In genomic region chr4:2250764-2251072, GRCh38 we compare ENCODE assay signal across 29 cellular contexts. TPM values are rescaled to one million over a fixed set of nuclear protein-coding genes. Genes with fewer than 3 reads are reported as not detected.
DNase-seq lines count a peak whose midpoint lies in the region; ATAC-seq, FAIRE-seq and TF ChIP-seq lines count a peak whose summit lies in the region.
"Had no signal": no experiment of that assay in that cellular context is flagged by ENCODE, and none has a peak within 500 bp of the region (broad histone marks: within the 10 kb centered on the region; RNA-seq: fewer than 3 reads in every experiment).

No MANE protein-coding gene starts in this region.

- H3K27ac ChIP-seq in right atrium auricular region: no peak overlapping the region
- no peak overlapping the region for H3K27ac ChIP-seq in heart right ventricle
- H3K27ac ChIP-seq in spleen: peak overlapping the region in 6 of 8 donors; percentile 73 to 90 (median 78)
- H3K27ac ChIP-seq: esophagus muscularis mucosa, left ventricle myocardium inferior, Peyer's patch, prostate gland, transverse colon, VCaP had no signal

- no peak overlapping the region for H3K27ac Mint-ChIP-seq in activated T-helper 1 cell treated with anti-CD3 and anti-CD28 coated beads, Interleukin-12 subunit alpha, Interleukin-12 subunit beta, Interleukin-2, Interleukin-4 antibody, amounts not matched to agents 30 ng/mL and 10 ng/mL and 1 ng/mL, durations not matched to agents 14 hours and 24 hours and 36 hours
- H3K27ac Mint-ChIP-seq: activated CD4-positive, alpha-beta T cell treated with anti-CD3 and anti-CD28 coated beads, Interleukin-2, amount 10 ng/mL, durations not matched to agents 24 days and 14 days; activated naive CD4-positive, alpha-beta T cell treated with anti-CD3 and anti-CD28 coated beads, Interleukin-2, amount 50 U/mL, for 24 hours; B cell had no signal

- H3K4me3 ChIP-seq in right atrium auricular region (no peak overlapping the region), heart right ventricle (no peak overlapping the region), spleen (no peak overlapping the region)
- H3K4me3 ChIP-seq: esophagus muscularis mucosa, left ventricle myocardium inferior, Peyer's patch, prostate gland, transverse colon had no signal

- FAIRE-seq in GM12892 (lab: Jason Lieb, UNC): no peak
- FAIRE-seq: endometrium, keratinocyte had no signal

- intact Hi-C loops in heart right ventricle (cut with DNase I): no loop called here
- intact Hi-C loops in activated T-helper 1 cell treated with anti-CD3 and anti-CD28 coated beads, Interleukin-12 subunit alpha, Interleukin-12 subunit beta, Interleukin-2, Interleukin-4 antibody, amounts not matched to agents 30 ng/mL and 10 ng/mL and 1 ng/mL, durations not matched to agents 14 hours and 24 hours and 36 hours (cut with micrococcal nuclease): no loop called here
- intact Hi-C loops in spleen (cut with DNase I; ENCODE audit: low total_unique reads): no loop called here

- H3K9me3 Mint-ChIP-seq in activated T-helper 1 cell treated with anti-CD3 and anti-CD28 coated beads, Interleukin-12 subunit alpha, Interleukin-12 subunit beta, Interleukin-2, Interleukin-4 antibody, amounts not matched to agents 30 ng/mL and 10 ng/mL and 1 ng/mL, durations not matched to agents 14 hours and 24 hours and 36 hours: no peaks in the 10 kb centered on the region
- H3K9me3 Mint-ChIP-seq: activated CD4-positive, alpha-beta T cell treated with anti-CD3 and anti-CD28 coated beads, Interleukin-2, amount 10 ng/mL, durations not matched to agents 24 days and 14 days; activated naive CD4-positive, alpha-beta T cell treated with anti-CD3 and anti-CD28 coated beads, Interleukin-2, amount 50 U/mL, for 24 hours; CD8-positive, alpha-beta memory T cell; stimulated activated effector memory CD8-positive, alpha-beta T cell treated with anti-CD3 and anti-CD28 coated beads, Interleukin-12 subunit alpha, Interleukin-12 subunit beta, amount 100 ng/mL, for 72 hours had no signal

- no peaks in the 10 kb centered on the region for H3K27me3 Mint-ChIP-seq in activated T-helper 1 cell treated with anti-CD3 and anti-CD28 coated beads, Interleukin-12 subunit alpha, Interleukin-12 subunit beta, Interleukin-2, Interleukin-4 antibody, amounts not matched to agents 30 ng/mL and 10 ng/mL and 1 ng/mL, durations not matched to agents 14 hours and 24 hours and 36 hours (ENCODE audit: insufficient read depth)
- H3K27me3 Mint-ChIP-seq: activated CD4-positive, alpha-beta T cell treated with anti-CD3 and anti-CD28 coated beads, Interleukin-2, amount 10 ng/mL, durations not matched to agents 24 days and 14 days; activated naive CD4-positive, alpha-beta T cell treated with anti-CD3 and anti-CD28 coated beads, Interleukin-2, amount 50 U/mL, for 24 hours; B cell had no signal

- H3K36me3 ChIP-seq in right atrium auricular region: peaks cover 61% of the 10 kb centered on the region
- peaks cover 5 to 89% (median 45%) of the 10 kb centered on the region in 9 donors for H3K36me3 ChIP-seq in heart right ventricle
- peaks cover 0 to 100% (median 68%) of the 10 kb centered on the region in 6 donors for H3K36me3 ChIP-seq in spleen

- 89 to 95% methylated on average over 10 of the region's 10 CpGs for whole genome bisulfite sequencing in heart right ventricle, 2 donors
- WGBS in spleen, 5 donors: 82 to 98% (median 96%) methylated on average over 7 to 10 of the region's 10 CpGs

- no peaks in the 10 kb centered on the region for H3K36me3 Mint-ChIP-seq in activated T-helper 1 cell treated with anti-CD3 and anti-CD28 coated beads, Interleukin-12 subunit alpha, Interleukin-12 subunit beta, Interleukin-2, Interleukin-4 antibody, amounts not matched to agents 30 ng/mL and 10 ng/mL and 1 ng/mL, durations not matched to agents 14 hours and 24 hours and 36 hours (ENCODE audit: low read depth)
- H3K36me3 Mint-ChIP-seq: activated naive CD4-positive, alpha-beta T cell treated with anti-CD3 and anti-CD28 coated beads, Interleukin-2, amount 50 U/mL, for 24 hours had no signal

- H3K9me3 ChIP-seq in right atrium auricular region (no peaks in the 10 kb centered on the region), heart right ventricle (no peaks in the 10 kb centered on the region), spleen (no peaks in the 10 kb centered on the region)
- H3K9me3 ChIP-seq: esophagus muscularis mucosa, left ventricle myocardium inferior, Peyer's patch, prostate gland, transverse colon had no signal

- no peaks in the 10 kb centered on the region for H3K4me1 Mint-ChIP-seq in activated T-helper 1 cell treated with anti-CD3 and anti-CD28 coated beads, Interleukin-12 subunit alpha, Interleukin-12 subunit beta, Interleukin-2, Interleukin-4 antibody, amounts not matched to agents 30 ng/mL and 10 ng/mL and 1 ng/mL, durations not matched to agents 14 hours and 24 hours and 36 hours (ENCODE audit: low read depth)
- H3K4me1 Mint-ChIP-seq: activated CD4-positive, alpha-beta T cell treated with anti-CD3 and anti-CD28 coated beads, Interleukin-2, amount 10 ng/mL, durations not matched to agents 24 days and 14 days; B cell had no signal

- H3K4me3 Mint-ChIP-seq in activated T-helper 1 cell treated with anti-CD3 and anti-CD28 coated beads, Interleukin-12 subunit alpha, Interleukin-12 subunit beta, Interleukin-2, Interleukin-4 antibody, amounts not matched to agents 30 ng/mL and 10 ng/mL and 1 ng/mL, durations not matched to agents 14 hours and 24 hours and 36 hours: no peak overlapping the region
- H3K4me3 Mint-ChIP-seq: activated CD4-positive, alpha-beta T cell treated with anti-CD3 and anti-CD28 coated beads, Interleukin-2, amount 10 ng/mL, durations not matched to agents 24 days and 14 days; activated naive CD4-positive, alpha-beta T cell treated with anti-CD3 and anti-CD28 coated beads, Interleukin-2, amount 50 U/mL, for 24 hours; B cell; CD8-positive, alpha-beta memory T cell; stimulated activated effector memory CD8-positive, alpha-beta T cell treated with anti-CD3 and anti-CD28 coated beads, Interleukin-12 subunit alpha, Interleukin-12 subunit beta, amount 100 ng/mL, for 72 hours had no signal

- H3K27me3 ChIP-seq in right atrium auricular region (no peaks in the 10 kb centered on the region), heart right ventricle (no peaks in the 10 kb centered on the region), spleen (replicated peaks in 1 of 7) (no peaks in the 10 kb centered on the region)
- H3K27me3 ChIP-seq: esophagus muscularis mucosa, Peyer's patch, transverse colon had no signal

- TF ChIP-seq CTCF in right atrium auricular region (IDR thresholded peaks at IDR 0.05) (no peak), heart right ventricle (IDR thresholded peaks at IDR 0.05) (no peak), spleen (IDR thresholded peaks at IDR 0.05 in 8 of 11, conservative IDR thresholded peaks at IDR 0.05 in 3 of 11) (no peak)

- H3K4me1 ChIP-seq in right atrium auricular region (peaks cover 0 to 26% of the 10 kb centered on the region in 2 donors), heart right ventricle (peaks cover 13 to 34% (median 27%) of the 10 kb centered on the region in 9 donors), spleen (peaks cover 8 to 96% (median 58%) of the 10 kb centered on the region in 6 donors)

- DNase-seq in right atrium auricular region (ENCODE audit: low spot score) (peak; percentile 47), heart right ventricle (no peak), GM12892 (ENCODE audit: insufficient read length) (peak; percentile 26), spleen (peak; percentile 71), DMS 273 treated with DMSO at 0.1 percent for 48 hours (lab: John Stamatoyannopoulos, UW) (no peak)
- peak; percentile 0 for DNase-seq in activated T-helper 1 cell treated with anti-CD3 and anti-CD28 coated beads, Interleukin-12 subunit alpha, Interleukin-12 subunit beta, Interleukin-2, Interleukin-4 antibody, amounts not matched to agents 30 ng/mL and 10 ng/mL and 1 ng/mL, durations not matched to agents 14 hours and 24 hours and 36 hours (ENCODE audit: low spot score)
- DNase-seq: ACHN; activated CD4-positive, alpha-beta T cell treated with anti-CD3 and anti-CD28 coated beads, Interleukin-2, amount 10 ng/mL, durations not matched to agents 24 days and 14 days; foreskin fibroblast; NCI-H1694; NCI-H446; NCI-H774; SHP77 treated with DMSO at 0.1 percent for 48 hours; SW 1271; T1000; transverse colon had no signal

- TF ChIP-seq POLR2A in GM12892 (IDR thresholded peaks at IDR 0.05; ENCODE audit: low read depth, low read length): no peak
- TF ChIP-seq POLR2A in spleen (IDR thresholded peaks at IDR 0.05): no peak

- ATAC-seq in heart right ventricle (no peak), HG03442 (IDR thresholded peaks at IDR 0.05; ENCODE audit: unreplicated experiment) (no peak), GM21447 (IDR thresholded peaks at IDR 0.05; ENCODE audit: unreplicated experiment) (no peak)
- ATAC-seq: stimulated activated effector memory CD8-positive, alpha-beta T cell treated with anti-CD3 and anti-CD28 coated beads, Interleukin-12 subunit alpha, Interleukin-12 subunit beta, amount 100 ng/mL, for 72 hours had no signal

RNA-seq across cellular contexts. Expression of gene HAUS3, which starts 8.8 kb away (rescaled TPM):
- 1 to 10 TPM; 3.7 to 4.1 TPM for total RNA-seq in right atrium auricular region
- total RNA-seq in heart right ventricle: 1 to 10 TPM; 4.0 to 7.3 (median 6.5) TPM
- polyA plus RNA-seq in heart right ventricle: 10 to 100 TPM in 1 of 2 donors, 1 to 10 TPM in 1; 3.5 to 10.5 TPM
- polyA plus RNA-seq in GM12892 (2012; ENCODE audit: missing spikeins): 14.5 TPM
- total RNA-seq in activated T-helper 1 cell treated with anti-CD3 and anti-CD28 coated beads, Interleukin-12 subunit alpha, Interleukin-12 subunit beta, Interleukin-2, Interleukin-4 antibody, amounts not matched to agents 30 ng/mL and 10 ng/mL and 1 ng/mL, durations not matched to agents 14 hours and 24 hours and 36 hours: 19.2 and 19.9 TPM in 2 replicates
- 10 to 100 TPM; 16.2 to 22.4 (median 19.2) TPM for total RNA-seq in spleen
- polyA plus RNA-seq in spleen: 10 to 100 TPM; 10.3 to 15.0 (median 13.0) TPM

RNA-seq across cellular contexts. Expression of gene POLN, which starts 8.8 kb away (rescaled TPM):
- total RNA-seq in right atrium auricular region (1 to 10 TPM; 1.3 to 2.8 TPM), heart right ventricle (1 to 10 TPM; 1.3 to 3.1 (median 2.1) TPM), spleen (1 to 10 TPM; 1.9 to 3.5 (median 2.9) TPM)
- polyA plus RNA-seq in heart right ventricle (1 to 10 TPM in 1 of 2 donors, under 1 TPM in 1; 0.97 to 2.4 TPM), spleen (1 to 10 TPM; 1.2 to 1.5 (median 1.5) TPM)
- polyA plus RNA-seq in GM12892 (2012; ENCODE audit: missing spikeins): 1.5 TPM
- total RNA-seq in activated T-helper 1 cell treated with anti-CD3 and anti-CD28 coated beads, Interleukin-12 subunit alpha, Interleukin-12 subunit beta, Interleukin-2, Interleukin-4 antibody, amounts not matched to agents 30 ng/mL and 10 ng/mL and 1 ng/mL, durations not matched to agents 14 hours and 24 hours and 36 hours: 2.1 and 3.5 TPM in 2 replicates

RNA-seq across cellular contexts. Expression of gene MXD4, which starts 11.2 kb away (rescaled TPM):
- total RNA-seq in right atrium auricular region (10 to 100 TPM; 33.4 to 34.9 TPM), heart right ventricle (10 to 100 TPM; 19.1 to 44.2 (median 27.9) TPM), spleen (100 to 1,000 TPM in 5 of 7 donors, 10 to 100 TPM in 2; 51.8 to 128 (median 112) TPM)
- polyA plus RNA-seq in heart right ventricle (10 to 100 TPM; 29.6 to 82.2 TPM), spleen (100 to 1,000 TPM in 1 of 3 donors, 10 to 100 TPM in 2; 36.0 to 103 (median 38.4) TPM)
- 5.0 TPM for polyA plus RNA-seq in GM12892 (2012; ENCODE audit: missing spikeins)
- total RNA-seq in activated T-helper 1 cell treated with anti-CD3 and anti-CD28 coated beads, Interleukin-12 subunit alpha, Interleukin-12 subunit beta, Interleukin-2, Interleukin-4 antibody, amounts not matched to agents 30 ng/mL and 10 ng/mL and 1 ng/mL, durations not matched to agents 14 hours and 24 hours and 36 hours: 7.9 and 10.1 TPM in 2 replicates

Comparison
In these comparisons a context has a peak if more than half of its experiments do, and no peak if none do; other contexts are left out.
1. DNase-seq: peak in right atrium auricular region (single experiment), GM12892 (single experiment), activated T-helper 1 cell treated with anti-CD3 and anti-CD28 coated beads, Interleukin-12 subunit alpha, Interleukin-12 subunit beta, Interleukin-2, Interleukin-4 antibody, amounts not matched to agents 30 ng/mL and 10 ng/mL and 1 ng/mL, durations not matched to agents 14 hours and 24 hours and 36 hours (single experiment) and spleen (single experiment); none in heart right ventricle (0 of 2) and DMS 273 treated with DMSO at 0.1 percent for 48 hours (single experiment).
2. H3K27ac ChIP-seq: peak in spleen (6 of 8); none in right atrium auricular region (0 of 2) and heart right ventricle (0 of 10).